20 cellular contexts compared by ENCODE assay signal in genomic region chr10:89669985-89670384, GRCh38.
"Had no signal": no experiment of that assay in that cellular context is flagged by ENCODE, and none has a peak within 500 bp of the region (broad histone marks: within the 10 kb centered on the region; RNA-seq: fewer than 3 reads in every experiment).

No MANE protein-coding gene starts in this region.

- H3K4me3 ChIP-seq: K562, SJSA1 had no signal

- ATAC-seq: K562, T-cell had no signal

- H3K27me3 ChIP-seq: SJSA1 had no signal

- H3K4me1 ChIP-seq: SJSA1 had no signal

- H3K9me3 ChIP-seq: SJSA1, SK-N-SH had no signal

- H3K27ac ChIP-seq: KMS-11, SJSA1 had no signal

- DNase-seq: Kasumi-1, MM.1S, NCI-H1092 treated with DMSO at 0.1 percent for 48 hours, NCI-H1436, NCI-H1930, NCI-H2081, NCI-H2107, NCI-H345, NCI-H510A treated with DMSO at 0.1 percent for 48 hours, NCI-H526, NCI-H748 treated with DMSO at 0.1 percent for 48 hours, Right ventricle myocardium superior, RPMI8226, SIG-M5, SK-N-SH, SW 1271, T-cell had no signal

- H3K36me3 ChIP-seq: SJSA1 had no signal
